ENCODE assay signal across 23 cellular contexts in the genomic region with DNA sequence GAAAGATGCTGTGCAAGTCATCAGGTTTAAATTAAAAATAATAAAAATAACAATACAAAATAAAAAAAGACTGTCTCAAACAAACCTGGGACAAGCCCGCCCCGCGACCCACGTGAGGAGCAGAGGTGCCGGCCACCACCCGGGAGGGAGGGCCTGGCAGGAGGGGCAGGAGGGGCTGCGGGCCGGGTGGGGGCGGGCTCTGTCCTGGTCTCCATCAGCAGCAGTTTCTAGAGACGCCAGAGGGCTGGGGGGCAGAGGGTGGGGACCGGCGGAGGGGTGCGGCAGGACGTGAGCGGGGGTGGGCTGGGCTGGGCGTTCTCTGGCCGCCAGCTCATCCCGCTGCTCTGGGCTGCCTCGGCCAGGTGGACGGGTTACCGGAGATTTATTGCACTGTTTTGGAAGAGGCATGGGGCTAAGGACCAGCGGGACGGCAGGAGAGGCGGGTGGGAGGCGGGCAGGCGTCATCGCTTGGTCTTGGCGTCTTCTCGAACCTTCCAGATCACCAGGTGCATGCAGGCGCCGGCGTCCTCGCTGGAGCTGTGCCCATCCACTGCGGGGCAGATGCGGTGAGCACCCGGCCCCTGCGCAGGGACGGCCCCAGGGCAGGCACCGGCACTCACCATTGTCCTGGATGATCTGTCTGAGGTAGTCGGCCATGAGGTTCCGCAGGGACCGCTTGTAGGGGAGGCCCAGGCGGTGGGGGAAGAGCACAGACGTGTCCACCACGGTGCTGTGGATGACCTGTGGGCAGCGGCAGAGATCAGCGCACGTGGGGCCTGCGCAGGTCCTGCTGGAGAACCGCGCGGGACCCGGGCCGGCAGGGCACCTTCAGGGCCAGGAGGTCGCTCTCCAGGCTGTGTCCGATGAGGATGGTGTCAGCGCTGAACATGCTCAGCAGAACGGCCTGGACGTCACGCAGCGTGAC.
"Had no signal": no experiment of that assay in that cellular context is flagged by ENCODE, and none has a peak within 500 bp of the region (broad histone marks: within the 10 kb centered on the region; RNA-seq: fewer than 3 reads in every experiment).

No MANE protein-coding gene starts in this region.

- H3K9me3 ChIP-seq: adrenal gland had no signal

- H3K4me3 ChIP-seq: adrenal gland had no signal

- H3K27me3 Mint-ChIP-seq: activated naive CD8-positive, alpha-beta T cell treated with anti-CD3 and anti-CD28 coated beads, Interleukin-2, amount 10 ng/mL, durations not matched to agents 7 days and 5 days had no signal

- FAIRE-seq: RCC 7860 had no signal

- H3K9me3 Mint-ChIP-seq: activated naive CD8-positive, alpha-beta T cell treated with anti-CD3 and anti-CD28 coated beads, Interleukin-2, amount 10 ng/mL, durations not matched to agents 7 days and 5 days; T-helper 1 cell treated with Interleukin-12 subunit alpha and Interleukin-12 subunit beta and Interleukin-4 antibody, amounts not matched to agents 30 μg/mL and 1 μg/mL, for 36 hours; WTC11 had no signal

- ATAC-seq: activated CD8-positive, alpha-beta T cell treated with anti-CD3 and anti-CD28 coated beads, Interleukin-2, amount 10 ng/mL, durations not matched to agents 7 days and 5 days; PC-3; WTC11 had no signal

- H3K27ac Mint-ChIP-seq: activated CD8-positive, alpha-beta T cell treated with anti-CD3 and anti-CD28 coated beads, Interleukin-2, amount 10 ng/mL, durations not matched to agents 7 days and 5 days; activated naive CD8-positive, alpha-beta T cell treated with anti-CD3 and anti-CD28 coated beads, Interleukin-2, amount 10 ng/mL, durations not matched to agents 7 days and 5 days; T-helper 1 cell treated with Interleukin-12 subunit alpha and Interleukin-12 subunit beta and Interleukin-4 antibody, amounts not matched to agents 30 μg/mL and 1 μg/mL, for 36 hours; WTC11 had no signal

- H3K4me3 Mint-ChIP-seq: activated CD8-positive, alpha-beta T cell treated with anti-CD3 and anti-CD28 coated beads, Interleukin-2, amount 10 ng/mL, durations not matched to agents 7 days and 5 days; activated naive CD8-positive, alpha-beta T cell treated with anti-CD3 and anti-CD28 coated beads, Interleukin-2, amount 10 ng/mL, durations not matched to agents 7 days and 5 days; T-helper 1 cell treated with Interleukin-12 subunit alpha and Interleukin-12 subunit beta and Interleukin-4 antibody, amounts not matched to agents 30 μg/mL and 1 μg/mL, for 36 hours; WTC11 had no signal

- DNase-seq: activated CD4-positive, alpha-beta T cell treated with anti-CD3 and anti-CD28 coated beads for 48 hours; activated CD4-positive, alpha-beta T cell treated with anti-CD3 and anti-CD28 coated beads, Interleukin-2, amount 50 U/mL, for 4 hours; activated CD4-positive, CD25-positive, alpha-beta regulatory T cell treated with anti-CD3 and anti-CD28 coated beads, Interleukin-2, amount 50 U/mL, for 72 hours; activated CD8-positive, alpha-beta memory T cell treated with anti-CD3 and anti-CD28 coated beads, Interleukin-2, amount 50 U/mL, for 48 hours; activated CD8-positive, alpha-beta T cell treated with anti-CD3 and anti-CD28 coated beads, Interleukin-2, amount 10 ng/mL, durations not matched to agents 7 days and 5 days; activated naive CD4-positive, alpha-beta T cell treated with anti-CD3 and anti-CD28 coated beads, Interleukin-2, amount 50 U/mL, for 16 hours; activated naive CD8-positive, alpha-beta T cell treated with anti-CD3 and anti-CD28 coated beads, Interleukin-2, amount 10 ng/mL, durations not matched to agents 7 days and 5 days; activated T-cell treated with anti-CD3 and anti-CD28 coated beads, Interleukin-2, amount 50 U/mL, for 1 hour; anterior cingulate cortex; caudate nucleus; Karpas-422; NCI-H1105 treated with DMSO at 0.1 percent for 48 hours; NCI-H1436 treated with DMSO at 0.1 percent for 48 hours; NCI-H187; NCI-H2081; NCI-H524; PC-3; SHP77 treated with DMSO at 0.1 percent for 48 hours; T-helper 9 cell had no signal

- H3K27me3 ChIP-seq: adrenal gland had no signal
